In genomic region chr4:52234539-52235174, GRCh38 we compare ENCODE assay signal across 8 cellular contexts.
DNase-seq lines count a peak whose midpoint lies in the region; ATAC-seq and TF ChIP-seq lines count a peak whose summit lies in the region.

No MANE protein-coding gene starts in this region.

- peak; percentile 76 for TF ChIP-seq CTCF in neural crest cell (conservative IDR thresholded peaks at IDR 0.05)

- H3K4me3 Mint-ChIP-seq in neural crest cell, result no peak overlapping the region

- H3K27me3 Mint-ChIP-seq in neural crest cell (ENCODE audit: low read depth), result peaks cover 12% of the 10 kb centered on the region

- no peaks in the 10 kb centered on the region for H3K4me1 Mint-ChIP-seq in neural crest cell

- H3K36me3 Mint-ChIP-seq in neural crest cell (ENCODE audit: low read depth), result no peaks in the 10 kb centered on the region

- no peak overlapping the region for H3K27ac Mint-ChIP-seq in neural crest cell (ENCODE audit: unreplicated experiment)

- DNase-seq in H4 (ENCODE audit: low spot score), result peak; percentile 3
- peak; percentile 66 for DNase-seq in NCI-H748 (lab: John Stamatoyannopoulos, UW; ENCODE audit: unreplicated experiment)
- DNase-seq in epidermal melanocyte (ENCODE audit: insufficient read length, low spot score), result peak; percentile 31
- DNase-seq in neural crest cell (ENCODE audit: low read depth, low spot score), result no peak

- peaks cover 2% of the 10 kb centered on the region for H3K9me3 Mint-ChIP-seq in neural crest cell

- no peak for ATAC-seq in HG03025 (IDR thresholded peaks at IDR 0.05; ENCODE audit: low FRiP score, unreplicated experiment)
- no peak for ATAC-seq in HG02885 (IDR thresholded peaks at IDR 0.05; ENCODE audit: poor library complexity, unreplicated experiment)
- ATAC-seq in HG03521 (IDR thresholded peaks at IDR 0.05; ENCODE audit: unreplicated experiment), result no peak
- no peak for ATAC-seq in GM19328 (IDR thresholded peaks at IDR 0.05; ENCODE audit: unreplicated experiment)
